ENCODE assay signal across 1 cellular context in the genomic region with DNA sequence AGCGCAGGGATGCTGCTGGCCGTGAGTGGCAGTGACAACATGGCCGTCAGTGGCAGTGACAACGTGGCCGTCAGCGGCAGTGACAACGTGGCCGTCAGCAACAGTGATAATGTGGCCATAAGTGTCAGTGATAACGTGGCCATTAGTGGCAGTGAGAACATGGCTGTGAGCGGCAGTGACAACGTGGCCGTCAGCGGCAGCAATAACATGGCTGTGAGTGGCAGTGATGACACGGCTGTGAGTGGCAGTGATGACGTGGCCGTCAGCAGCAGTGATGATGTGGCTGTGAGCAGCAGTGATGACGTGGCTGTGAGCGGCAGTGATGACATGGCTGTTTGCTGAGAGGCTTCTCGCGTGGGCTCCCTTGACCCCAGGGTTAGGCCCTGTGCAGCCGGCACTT.
TF ChIP-seq lines count a peak whose summit lies in the region.

No MANE protein-coding gene starts in this region.

TF ChIP-seq in K562, 482 proteins besides CTCF, POLR2A, EP300 and RAD21 (continued from another document and continues in another):
- TF ChIP-seq BHLHE40 (IDR thresholded peaks at IDR 0.05; ENCODE audit: low read length), result no peak
- TF ChIP-seq ZNF121 (CRISPR knock-in tag; conservative IDR thresholded peaks at IDR 0.05), result no peak
- no peak for TF ChIP-seq ZNF785 (CRISPR knock-in tag; IDR thresholded peaks at IDR 0.05)
- TF ChIP-seq, protein P1, sequence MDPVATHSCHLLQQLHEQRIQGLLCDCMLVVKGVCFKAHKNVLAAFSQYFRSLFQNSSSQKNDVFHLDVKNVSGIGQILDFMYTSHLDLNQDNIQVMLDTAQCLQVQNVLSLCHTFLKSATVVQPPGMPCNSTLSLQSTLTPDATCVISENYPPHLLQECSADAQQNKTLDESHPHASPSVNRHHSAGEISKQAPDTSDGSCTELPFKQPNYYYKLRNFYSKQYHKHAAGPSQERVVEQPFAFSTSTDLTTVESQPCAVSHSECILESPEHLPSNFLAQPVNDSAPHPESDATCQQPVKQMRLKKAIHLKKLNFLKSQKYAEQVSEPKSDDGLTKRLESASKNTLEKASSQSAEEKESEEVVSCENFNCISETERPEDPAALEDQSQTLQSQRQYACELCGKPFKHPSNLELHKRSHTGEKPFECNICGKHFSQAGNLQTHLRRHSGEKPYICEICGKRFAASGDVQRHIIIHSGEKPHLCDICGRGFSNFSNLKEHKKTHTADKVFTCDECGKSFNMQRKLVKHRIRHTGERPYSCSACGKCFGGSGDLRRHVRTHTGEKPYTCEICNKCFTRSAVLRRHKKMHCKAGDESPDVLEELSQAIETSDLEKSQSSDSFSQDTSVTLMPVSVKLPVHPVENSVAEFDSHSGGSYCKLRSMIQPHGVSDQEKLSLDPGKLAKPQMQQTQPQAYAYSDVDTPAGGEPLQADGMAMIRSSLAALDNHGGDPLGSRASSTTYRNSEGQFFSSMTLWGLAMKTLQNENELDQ (CRISPR knock-in tag; IDR thresholded peaks at IDR 0.05; ENCODE audit: borderline replicate concordance), result no peak
- TF ChIP-seq ZKSCAN1 (IDR thresholded peaks at IDR 0.05; ENCODE audit: low read depth, low read length), result no peak
- no peak for TF ChIP-seq HSF4 (CRISPR knock-in tag; IDR thresholded peaks at IDR 0.05; ENCODE audit: borderline replicate concordance)
- TF ChIP-seq WHSC1 (IDR thresholded peaks at IDR 0.05; ENCODE audit: low read length), result no peak
- no peak; the same call in 1 of the 2 replicates for TF ChIP-seq PHF8 (IDR thresholded peaks at IDR 0.05; ENCODE audit: borderline replicate concordance, low read length)
- TF ChIP-seq MCM3 (IDR thresholded peaks at IDR 0.05), result no peak
- TF ChIP-seq, protein P2, sequence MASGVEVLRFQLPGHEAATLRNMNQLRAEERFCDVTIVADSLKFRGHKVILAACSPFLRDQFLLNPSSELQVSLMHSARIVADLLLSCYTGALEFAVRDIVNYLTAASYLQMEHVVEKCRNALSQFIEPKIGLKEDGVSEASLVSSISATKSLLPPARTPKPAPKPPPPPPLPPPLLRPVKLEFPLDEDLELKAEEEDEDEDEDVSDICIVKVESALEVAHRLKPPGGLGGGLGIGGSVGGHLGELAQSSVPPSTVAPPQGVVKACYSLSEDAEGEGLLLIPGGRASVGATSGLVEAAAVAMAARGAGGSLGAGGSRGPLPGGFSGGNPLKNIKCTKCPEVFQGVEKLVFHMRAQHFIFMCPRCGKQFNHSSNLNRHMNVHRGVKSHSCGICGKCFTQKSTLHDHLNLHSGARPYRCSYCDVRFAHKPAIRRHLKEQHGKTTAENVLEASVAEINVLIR (CRISPR knock-in tag; IDR thresholded peaks at IDR 0.05), result peak; percentile 70
- no peak for TF ChIP-seq ZC3H11A (IDR thresholded peaks at IDR 0.05; ENCODE audit: low read depth, low read length)
- no peak for TF ChIP-seq GTF2A2 (tag; IDR thresholded peaks at IDR 0.05)
- TF ChIP-seq ATF7 (IDR thresholded peaks at IDR 0.05), result peak; percentile 82
- TF ChIP-seq, protein P3, sequence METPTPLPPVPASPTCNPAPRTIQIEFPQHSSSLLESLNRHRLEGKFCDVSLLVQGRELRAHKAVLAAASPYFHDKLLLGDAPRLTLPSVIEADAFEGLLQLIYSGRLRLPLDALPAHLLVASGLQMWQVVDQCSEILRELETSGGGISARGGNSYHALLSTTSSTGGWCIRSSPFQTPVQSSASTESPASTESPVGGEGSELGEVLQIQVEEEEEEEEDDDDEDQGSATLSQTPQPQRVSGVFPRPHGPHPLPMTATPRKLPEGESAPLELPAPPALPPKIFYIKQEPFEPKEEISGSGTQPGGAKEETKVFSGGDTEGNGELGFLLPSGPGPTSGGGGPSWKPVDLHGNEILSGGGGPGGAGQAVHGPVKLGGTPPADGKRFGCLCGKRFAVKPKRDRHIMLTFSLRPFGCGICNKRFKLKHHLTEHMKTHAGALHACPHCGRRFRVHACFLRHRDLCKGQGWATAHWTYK (CRISPR knock-in tag; IDR thresholded peaks at IDR 0.05), result peak; percentile 99
- no peak for TF ChIP-seq ZNF436 (CRISPR knock-in tag; IDR thresholded peaks at IDR 0.05)
- no peak for TF ChIP-seq CHCHD3 (CRISPR knock-in tag; IDR thresholded peaks at IDR 0.05)
- TF ChIP-seq ZNF354B (CRISPR knock-in tag; IDR thresholded peaks at IDR 0.05), result no peak
- TF ChIP-seq MTF1 (CRISPR knock-in tag; IDR thresholded peaks at IDR 0.05; ENCODE audit: borderline replicate concordance), result no peak
- no peak for TF ChIP-seq ZNF449 (CRISPR knock-in tag; IDR thresholded peaks at IDR 0.05)
- no peak for TF ChIP-seq ZHX1 (conservative IDR thresholded peaks at IDR 0.05; ENCODE audit: low read length)
- TF ChIP-seq, protein P4, sequence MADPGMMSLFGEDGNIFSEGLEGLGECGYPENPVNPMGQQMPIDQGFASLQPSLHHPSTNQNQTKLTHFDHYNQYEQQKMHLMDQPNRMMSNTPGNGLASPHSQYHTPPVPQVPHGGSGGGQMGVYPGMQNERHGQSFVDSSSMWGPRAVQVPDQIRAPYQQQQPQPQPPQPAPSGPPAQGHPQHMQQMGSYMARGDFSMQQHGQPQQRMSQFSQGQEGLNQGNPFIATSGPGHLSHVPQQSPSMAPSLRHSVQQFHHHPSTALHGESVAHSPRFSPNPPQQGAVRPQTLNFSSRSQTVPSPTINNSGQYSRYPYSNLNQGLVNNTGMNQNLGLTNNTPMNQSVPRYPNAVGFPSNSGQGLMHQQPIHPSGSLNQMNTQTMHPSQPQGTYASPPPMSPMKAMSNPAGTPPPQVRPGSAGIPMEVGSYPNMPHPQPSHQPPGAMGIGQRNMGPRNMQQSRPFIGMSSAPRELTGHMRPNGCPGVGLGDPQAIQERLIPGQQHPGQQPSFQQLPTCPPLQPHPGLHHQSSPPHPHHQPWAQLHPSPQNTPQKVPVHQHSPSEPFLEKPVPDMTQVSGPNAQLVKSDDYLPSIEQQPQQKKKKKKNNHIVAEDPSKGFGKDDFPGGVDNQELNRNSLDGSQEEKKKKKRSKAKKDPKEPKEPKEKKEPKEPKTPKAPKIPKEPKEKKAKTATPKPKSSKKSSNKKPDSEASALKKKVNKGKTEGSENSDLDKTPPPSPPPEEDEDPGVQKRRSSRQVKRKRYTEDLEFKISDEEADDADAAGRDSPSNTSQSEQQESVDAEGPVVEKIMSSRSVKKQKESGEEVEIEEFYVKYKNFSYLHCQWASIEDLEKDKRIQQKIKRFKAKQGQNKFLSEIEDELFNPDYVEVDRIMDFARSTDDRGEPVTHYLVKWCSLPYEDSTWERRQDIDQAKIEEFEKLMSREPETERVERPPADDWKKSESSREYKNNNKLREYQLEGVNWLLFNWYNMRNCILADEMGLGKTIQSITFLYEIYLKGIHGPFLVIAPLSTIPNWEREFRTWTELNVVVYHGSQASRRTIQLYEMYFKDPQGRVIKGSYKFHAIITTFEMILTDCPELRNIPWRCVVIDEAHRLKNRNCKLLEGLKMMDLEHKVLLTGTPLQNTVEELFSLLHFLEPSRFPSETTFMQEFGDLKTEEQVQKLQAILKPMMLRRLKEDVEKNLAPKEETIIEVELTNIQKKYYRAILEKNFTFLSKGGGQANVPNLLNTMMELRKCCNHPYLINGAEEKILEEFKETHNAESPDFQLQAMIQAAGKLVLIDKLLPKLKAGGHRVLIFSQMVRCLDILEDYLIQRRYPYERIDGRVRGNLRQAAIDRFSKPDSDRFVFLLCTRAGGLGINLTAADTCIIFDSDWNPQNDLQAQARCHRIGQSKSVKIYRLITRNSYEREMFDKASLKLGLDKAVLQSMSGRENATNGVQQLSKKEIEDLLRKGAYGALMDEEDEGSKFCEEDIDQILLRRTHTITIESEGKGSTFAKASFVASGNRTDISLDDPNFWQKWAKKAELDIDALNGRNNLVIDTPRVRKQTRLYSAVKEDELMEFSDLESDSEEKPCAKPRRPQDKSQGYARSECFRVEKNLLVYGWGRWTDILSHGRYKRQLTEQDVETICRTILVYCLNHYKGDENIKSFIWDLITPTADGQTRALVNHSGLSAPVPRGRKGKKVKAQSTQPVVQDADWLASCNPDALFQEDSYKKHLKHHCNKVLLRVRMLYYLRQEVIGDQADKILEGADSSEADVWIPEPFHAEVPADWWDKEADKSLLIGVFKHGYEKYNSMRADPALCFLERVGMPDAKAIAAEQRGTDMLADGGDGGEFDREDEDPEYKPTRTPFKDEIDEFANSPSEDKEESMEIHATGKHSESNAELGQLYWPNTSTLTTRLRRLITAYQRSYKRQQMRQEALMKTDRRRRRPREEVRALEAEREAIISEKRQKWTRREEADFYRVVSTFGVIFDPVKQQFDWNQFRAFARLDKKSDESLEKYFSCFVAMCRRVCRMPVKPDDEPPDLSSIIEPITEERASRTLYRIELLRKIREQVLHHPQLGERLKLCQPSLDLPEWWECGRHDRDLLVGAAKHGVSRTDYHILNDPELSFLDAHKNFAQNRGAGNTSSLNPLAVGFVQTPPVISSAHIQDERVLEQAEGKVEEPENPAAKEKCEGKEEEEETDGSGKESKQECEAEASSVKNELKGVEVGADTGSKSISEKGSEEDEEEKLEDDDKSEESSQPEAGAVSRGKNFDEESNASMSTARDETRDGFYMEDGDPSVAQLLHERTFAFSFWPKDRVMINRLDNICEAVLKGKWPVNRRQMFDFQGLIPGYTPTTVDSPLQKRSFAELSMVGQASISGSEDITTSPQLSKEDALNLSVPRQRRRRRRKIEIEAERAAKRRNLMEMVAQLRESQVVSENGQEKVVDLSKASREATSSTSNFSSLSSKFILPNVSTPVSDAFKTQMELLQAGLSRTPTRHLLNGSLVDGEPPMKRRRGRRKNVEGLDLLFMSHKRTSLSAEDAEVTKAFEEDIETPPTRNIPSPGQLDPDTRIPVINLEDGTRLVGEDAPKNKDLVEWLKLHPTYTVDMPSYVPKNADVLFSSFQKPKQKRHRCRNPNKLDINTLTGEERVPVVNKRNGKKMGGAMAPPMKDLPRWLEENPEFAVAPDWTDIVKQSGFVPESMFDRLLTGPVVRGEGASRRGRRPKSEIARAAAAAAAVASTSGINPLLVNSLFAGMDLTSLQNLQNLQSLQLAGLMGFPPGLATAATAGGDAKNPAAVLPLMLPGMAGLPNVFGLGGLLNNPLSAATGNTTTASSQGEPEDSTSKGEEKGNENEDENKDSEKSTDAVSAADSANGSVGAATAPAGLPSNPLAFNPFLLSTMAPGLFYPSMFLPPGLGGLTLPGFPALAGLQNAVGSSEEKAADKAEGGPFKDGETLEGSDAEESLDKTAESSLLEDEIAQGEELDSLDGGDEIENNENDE (IDR thresholded peaks at IDR 0.05; ENCODE audit: low read depth, low read length), result no peak
- no peak for TF ChIP-seq CBFB (CRISPR knock-in tag; IDR thresholded peaks at IDR 0.05)
- TF ChIP-seq NR2C1 (IDR thresholded peaks at IDR 0.05), result no peak
- no peak for TF ChIP-seq NR2C1 (tag; IDR thresholded peaks at IDR 0.05)
- TF ChIP-seq, protein P5, sequence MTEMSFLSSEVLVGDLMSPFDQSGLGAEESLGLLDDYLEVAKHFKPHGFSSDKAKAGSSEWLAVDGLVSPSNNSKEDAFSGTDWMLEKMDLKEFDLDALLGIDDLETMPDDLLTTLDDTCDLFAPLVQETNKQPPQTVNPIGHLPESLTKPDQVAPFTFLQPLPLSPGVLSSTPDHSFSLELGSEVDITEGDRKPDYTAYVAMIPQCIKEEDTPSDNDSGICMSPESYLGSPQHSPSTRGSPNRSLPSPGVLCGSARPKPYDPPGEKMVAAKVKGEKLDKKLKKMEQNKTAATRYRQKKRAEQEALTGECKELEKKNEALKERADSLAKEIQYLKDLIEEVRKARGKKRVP (CRISPR knock-in tag; IDR thresholded peaks at IDR 0.05), result no peak
- TF ChIP-seq HMGN3 (IDR thresholded peaks at IDR 0.05; ENCODE audit: borderline replicate concordance, extremely low read depth, insufficient read length, low read depth, low read length), result no peak
- no peak for TF ChIP-seq ZNF707 (CRISPR knock-in tag; conservative IDR thresholded peaks at IDR 0.05)
- no peak for TF ChIP-seq SAP30 (IDR thresholded peaks at IDR 0.05; ENCODE audit: borderline replicate concordance, insufficient read depth, low read depth, low read length, poor library complexity, severe bottlenecking)
- TF ChIP-seq SIN3B (IDR thresholded peaks at IDR 0.05; ENCODE audit: low read depth), result no peak
- TF ChIP-seq SUPT5H (IDR thresholded peaks at IDR 0.05), result no peak
- no peak for TF ChIP-seq FOXK1 (CRISPR knock-in tag; IDR thresholded peaks at IDR 0.05; ENCODE audit: borderline replicate concordance)
- no peak for TF ChIP-seq NR2F6 (CRISPR knock-in tag; IDR thresholded peaks at IDR 0.05)
- TF ChIP-seq SMAD3 (CRISPR knock-in tag; conservative IDR thresholded peaks at IDR 0.05), result no peak
- peak; percentile 88 for TF ChIP-seq NCOA1 (IDR thresholded peaks at IDR 0.05; ENCODE audit: low read depth)
- no peak for TF ChIP-seq CCNT2 (IDR thresholded peaks at IDR 0.05; ENCODE audit: borderline replicate concordance, extremely low read depth, insufficient read length, low read depth, low read length)
- TF ChIP-seq TFAP4 (CRISPR knock-in tag; IDR thresholded peaks at IDR 0.05; ENCODE audit: borderline replicate concordance), result no peak
- no peak for TF ChIP-seq SAFB (IDR thresholded peaks at IDR 0.05; ENCODE audit: borderline replicate concordance, low read depth, low read length)
- no peak for TF ChIP-seq ETS2 (tag; IDR thresholded peaks at IDR 0.05; ENCODE audit: borderline replicate concordance, poor library complexity, severe bottlenecking)
